15 cellular contexts compared by ENCODE assay signal in genomic region chr12:91620949-91621348, GRCh38.
DNase-seq lines count a peak whose midpoint lies in the region; ATAC-seq and TF ChIP-seq lines count a peak whose summit lies in the region.
"Had no signal": no experiment of that assay in that cellular context is flagged by ENCODE, and none has a peak within 500 bp of the region (broad histone marks: within the 10 kb centered on the region; RNA-seq: fewer than 3 reads in every experiment).

No MANE protein-coding gene starts in this region.

- no peak overlapping the region for H3K27ac ChIP-seq in left ventricle myocardium inferior (replicated peaks)
- H3K27ac ChIP-seq: Peyer's patch, skin epidermis, transverse colon had no signal

- in situ Hi-C loops in astrocyte of the cerebellum (cut with HindIII; ENCODE audit: low sequenced_read_pairs): no loop called here

- intact Hi-C loops in left ventricle myocardium inferior (cut with micrococcal nuclease) (no loop called here), sciatic nerve (cut with DNase I) (no loop called here)

- no peaks in the 10 kb centered on the region for H3K4me1 ChIP-seq in left ventricle myocardium inferior
- H3K4me1 ChIP-seq: Peyer's patch, transverse colon had no signal

- no peaks in the 10 kb centered on the region for H3K27me3 ChIP-seq in left ventricle myocardium inferior (ENCODE audit: low read depth)
- H3K27me3 ChIP-seq: Peyer's patch, transverse colon had no signal

- H3K9me3 ChIP-seq in left ventricle myocardium inferior (replicated peaks): peaks cover 3% of the 10 kb centered on the region
- H3K9me3 ChIP-seq: Peyer's patch, transverse colon had no signal

- TF ChIP-seq CTCF in astrocyte of the cerebellum (IDR thresholded peaks at IDR 0.05; ENCODE audit: low read depth, low read length, missing control alignments): peak; percentile 44
- peak; percentile 43 for TF ChIP-seq CTCF in left ventricle myocardium inferior (IDR thresholded peaks at IDR 0.05; ENCODE audit: borderline replicate concordance)

- H3K36me3 ChIP-seq in left ventricle myocardium inferior: no peaks in the 10 kb centered on the region
- H3K36me3 ChIP-seq: Peyer's patch, transverse colon had no signal

- ATAC-seq in sciatic nerve: peak; percentile 70
- no peak for ATAC-seq in GM18498 (IDR thresholded peaks at IDR 0.05; ENCODE audit: unreplicated experiment)
- no peak for ATAC-seq in HG03175 (IDR thresholded peaks at IDR 0.05; ENCODE audit: unreplicated experiment)
- ATAC-seq: HCT116 had no signal

- DNase-seq in NCI-H748 (lab: John Stamatoyannopoulos, UW; ENCODE audit: unreplicated experiment): peak; percentile 30
- no peak for DNase-seq in NCI-H748 treated with DMSO at 0.1 percent for 48 hours (lab: John Stamatoyannopoulos, UW)
- DNase-seq in astrocyte of the cerebellum (ENCODE audit: low read depth): peak; percentile 2
- DNase-seq in left ventricle myocardium inferior: no peak
- DNase-seq in sciatic nerve (ENCODE audit: low spot score): no peak
- no peak for DNase-seq in NCI-H345 treated with DMSO at 0.1 percent for 48 hours (lab: John Stamatoyannopoulos, UW; ENCODE audit: unreplicated experiment)
- DNase-seq: activated T-cell treated with anti-CD3 and anti-CD28 coated beads for 4 hours, amniotic stem cell, NCI-H2029, Peyer's patch, transverse colon had no signal

- H3K4me3 ChIP-seq in astrocyte of the cerebellum (ENCODE audit: low read depth, low read length) (no peak overlapping the region), left ventricle myocardium inferior (no peak overlapping the region)
- H3K4me3 ChIP-seq: Peyer's patch, skin epidermis, transverse colon had no signal

Comparison
In these comparisons a context has a peak if more than half of its experiments do, and no peak if none do; other contexts are left out.
1. DNase-seq: peak in NCI-H748 (single experiment) and astrocyte of the cerebellum (single experiment); none in NCI-H748 treated with DMSO at 0.1 percent for 48 hours (single experiment), left ventricle myocardium inferior (single experiment), sciatic nerve (single experiment) and NCI-H345 treated with DMSO at 0.1 percent for 48 hours (single experiment).